Comparison of ENCODE assay signal across 18 cellular contexts in genomic region chr5:91125916-91126315, GRCh38.
A peak's percentile ranks its signal among the peaks of the same experiment; 100 is the strongest.
DNase-seq lines count a peak whose midpoint lies in the region; ATAC-seq, FAIRE-seq and TF ChIP-seq lines count a peak whose summit lies in the region.
"Had no signal": no experiment of that assay in that cellular context is flagged by ENCODE, and none has a peak within 500 bp of the region (broad histone marks: within the 10 kb centered on the region; RNA-seq: fewer than 3 reads in every experiment).

No MANE protein-coding gene starts in this region.

- no peak for FAIRE-seq in D721Med (lab: Jason Lieb, UNC)
- FAIRE-seq: bronchial epithelial cell, GM12891 had no signal

- no peaks in the 10 kb centered on the region for H3K36me3 ChIP-seq in left ventricle myocardium inferior
- H3K36me3 ChIP-seq in body of pancreas (replicated peaks in 1 of 2; ENCODE audit: insufficient read depth in 1 of 2, low read depth in 2 of 2) = no peaks in the 10 kb centered on the region
- no peaks in the 10 kb centered on the region for H3K36me3 ChIP-seq in osteoblast (ENCODE audit: insufficient read depth, low read length)
- H3K36me3 ChIP-seq in uterus = no peaks in the 10 kb centered on the region
- H3K36me3 ChIP-seq: neutrophil had no signal

- H3K27me3 ChIP-seq in left ventricle myocardium inferior (ENCODE audit: low read depth) (no peaks in the 10 kb centered on the region), body of pancreas (no peaks in the 10 kb centered on the region), osteoblast (ENCODE audit: insufficient read depth, low read length) (no peaks in the 10 kb centered on the region), uterus (no peaks in the 10 kb centered on the region)
- H3K27me3 ChIP-seq: neutrophil had no signal

- TF ChIP-seq CTCF in left ventricle myocardium inferior (IDR thresholded peaks at IDR 0.05; ENCODE audit: borderline replicate concordance) (no peak), body of pancreas (IDR thresholded peaks at IDR 0.05) (no peak), osteoblast (IDR thresholded peaks at IDR 0.05; ENCODE audit: extremely low read depth, low read depth, low read length) (no peak), uterus (IDR thresholded peaks at IDR 0.05) (no peak), D721Med (IDR thresholded peaks at IDR 0.05; ENCODE audit: insufficient read depth, missing control alignments) (no peak)

- H3K4me3 ChIP-seq in left ventricle myocardium inferior (no peak overlapping the region), body of pancreas (no peak overlapping the region), osteoblast (ENCODE audit: insufficient read depth, low read length) (no peak overlapping the region), uterus (no peak overlapping the region)

- H3K9me3 ChIP-seq in left ventricle myocardium inferior (replicated peaks) (no peaks in the 10 kb centered on the region), body of pancreas (no peaks in the 10 kb centered on the region), osteoblast (ENCODE audit: low read depth, low read length) (no peaks in the 10 kb centered on the region), uterus (no peaks in the 10 kb centered on the region)
- H3K9me3 ChIP-seq: neutrophil had no signal

- H2AFZ ChIP-seq in osteoblast (ENCODE audit: low read length) = no peak overlapping the region

- H3K4me1 ChIP-seq in left ventricle myocardium inferior (peaks cover 63% of the 10 kb centered on the region), body of pancreas (peaks cover 38% of the 10 kb centered on the region), osteoblast (ENCODE audit: insufficient read depth, low read length) (peaks cover 28% of the 10 kb centered on the region), uterus (peaks cover 0 to 3% of the 10 kb centered on the region in 2 donors)

- DNase-seq in left ventricle myocardium inferior = no peak
- no peak for DNase-seq in cardiac septum (ENCODE audit: low spot score)
- DNase-seq in body of pancreas = no peak
- DNase-seq in osteoblast (ENCODE audit: insufficient read length, low spot score, missing footprints) = no peak
- DNase-seq in uterus = no peak
- no peak for DNase-seq in NCI-H187 (lab: John Stamatoyannopoulos, UW)
- DNase-seq in SIG-M5 treated with dmso at 0.1 percent for 504 hours (lab: John Stamatoyannopoulos, UW; ENCODE audit: unreplicated experiment) = no peak
- DNase-seq in D721Med (ENCODE audit: insufficient read length, low spot score) = no peak
- DNase-seq: activated CD4-positive, alpha-beta T cell treated with anti-CD3 and anti-CD28 coated beads, Interleukin-2, amount 50 U/mL, for 1 hour; DND-41; hippocampal formation; NCI-H2171 treated with DMSO at 0.1 percent for 48 hours had no signal

- H3K4me2 ChIP-seq in osteoblast (ENCODE audit: insufficient read depth, low read length) = peak overlapping the region; percentile 40

- H4K20me1 ChIP-seq in osteoblast (ENCODE audit: insufficient read depth, low read length) = no peaks in the 10 kb centered on the region

- H3K27ac ChIP-seq in left ventricle myocardium inferior (replicated peaks) = peak overlapping the region; percentile 78
- peak overlapping the region in 3 of 4 donors; percentile 44 to 83 (median 63) for H3K27ac ChIP-seq in body of pancreas
- H3K27ac ChIP-seq in osteoblast (ENCODE audit: low read depth, low read length) = peak overlapping the region; percentile 29
- H3K27ac ChIP-seq in uterus = peak overlapping the region; percentile 64 to 74
- H3K27ac ChIP-seq: HL-60, neutrophil had no signal

- no peak for ATAC-seq in body of pancreas
- ATAC-seq: left lobe of liver, Panc1 had no signal

- TF ChIP-seq POLR2A in body of pancreas (IDR thresholded peaks at IDR 0.05) (no peak), uterus (IDR thresholded peaks at IDR 0.05) (no peak)

- WGBS in body of pancreas, 2 donors = 64 to 83% methylated on average over 1 of the region's 1 CpG

- intact Hi-C loops in left ventricle myocardium inferior (cut with micrococcal nuclease) = no loop called here
- intact Hi-C loops in cardiac septum (cut with DNase I) = loop anchor here (5.0 kb wide), 1 partner anchor 36 kb away; no protein-coding TSS in a partner anchor
- intact Hi-C loops in body of pancreas (cut with DNase I) = no loop called here
- intact Hi-C loops in uterus (cut with DNase I; ENCODE audit: low total_unique reads) = no loop called here

- H3K79me2 ChIP-seq in osteoblast (ENCODE audit: insufficient read depth, low read length) = no peaks in the 10 kb centered on the region
